31 cellular contexts compared by ENCODE assay signal in genomic region chr1:119861547-119861946, GRCh38. TPM values are rescaled to one million over a fixed set of nuclear protein-coding genes. Genes with fewer than 3 reads are reported as not detected.
"Had no signal": no experiment of that assay in that cellular context is flagged by ENCODE, and none has a peak within 500 bp of the region (broad histone marks: within the 10 kb centered on the region; RNA-seq: fewer than 3 reads in every experiment).

No MANE protein-coding gene starts in this region.

- H3K9ac ChIP-seq: SK-N-SH had no signal

- H3K4me1 ChIP-seq: ascending aorta, body of pancreas had no signal

- H3K4me3 Mint-ChIP-seq: activated CD8-positive, alpha-beta T cell treated with anti-CD3 and anti-CD28 coated beads for 36 hours; activated naive CD8-positive, alpha-beta T cell treated with anti-CD3 and anti-CD28 coated beads, Interleukin-2, amount 50 U/mL, for 24 hours; activated T-cell treated with anti-CD3 and anti-CD28 coated beads, Interleukin-2, amount 50 U/mL, for 72 hours had no signal

- H3K27me3 ChIP-seq: ascending aorta, body of pancreas, Peyer's patch, SJCRH30 had no signal

- H3K4me3 ChIP-seq: ascending aorta, body of pancreas, Peyer's patch, SJCRH30 had no signal

- H3K27ac ChIP-seq: ascending aorta, body of pancreas, RWPE1, SJCRH30, WERI-Rb-1 had no signal

- ATAC-seq: activated CD8-positive, alpha-beta T cell treated with anti-CD3 and anti-CD28 coated beads for 36 hours; activated naive CD8-positive, alpha-beta T cell treated with anti-CD3 and anti-CD28 coated beads, Interleukin-2, amount 50 U/mL, for 24 hours; activated T-cell treated with anti-CD3 and anti-CD28 coated beads, Interleukin-2, amount 50 U/mL, for 72 hours; body of pancreas had no signal

- H3K9me2 ChIP-seq: SK-N-SH had no signal

- H3K9me3 Mint-ChIP-seq: activated CD8-positive, alpha-beta T cell treated with anti-CD3 and anti-CD28 coated beads for 36 hours; activated naive CD8-positive, alpha-beta T cell treated with anti-CD3 and anti-CD28 coated beads, Interleukin-2, amount 50 U/mL, for 24 hours; activated T-cell treated with anti-CD3 and anti-CD28 coated beads, Interleukin-2, amount 50 U/mL, for 72 hours; activated T-helper 2 cell treated with anti-CD3 and anti-CD28 coated beads, Interferon-gamma antibody, Interleukin-2, Interleukin-4, amounts not matched to agents 10 μg/mL and 5 μg/mL and 100 μg/mL, durations not matched to agents 14 hours and 24 hours and 36 hours had no signal

- H3K4me2 ChIP-seq: SK-N-SH had no signal

- H3K27ac Mint-ChIP-seq: activated CD8-positive, alpha-beta T cell treated with anti-CD3 and anti-CD28 coated beads for 36 hours; activated naive CD8-positive, alpha-beta T cell treated with anti-CD3 and anti-CD28 coated beads, Interleukin-2, amount 50 U/mL, for 24 hours; activated T-cell treated with anti-CD3 and anti-CD28 coated beads, Interleukin-2, amount 50 U/mL, for 72 hours; activated T-helper 2 cell treated with anti-CD3 and anti-CD28 coated beads, Interferon-gamma antibody, Interleukin-2, Interleukin-4, amounts not matched to agents 10 μg/mL and 5 μg/mL and 100 μg/mL, durations not matched to agents 14 hours and 24 hours and 36 hours had no signal

- H3K9me3 ChIP-seq: ascending aorta, body of pancreas, Peyer's patch, SJCRH30, SK-N-SH had no signal

- H3K36me3 ChIP-seq: ascending aorta, Peyer's patch, SJCRH30, WERI-Rb-1 had no signal

- DNase-seq: activated CD4-positive, alpha-beta T cell treated with anti-CD3 and anti-CD28 coated beads for 4 hours; activated CD8-positive, alpha-beta memory T cell treated with anti-CD3 and anti-CD28 coated beads, Interleukin-2, amount 50 U/mL, for 4 hours; activated CD8-positive, alpha-beta T cell treated with anti-CD3 and anti-CD28 coated beads for 36 hours; activated naive CD4-positive, alpha-beta T cell treated with anti-CD3 and anti-CD28 coated beads, Interleukin-2, amount 50 U/mL, for 16 hours; activated naive CD8-positive, alpha-beta T cell treated with anti-CD3 and anti-CD28 coated beads, Interleukin-2, amount 50 U/mL, for 24 hours; activated T-cell treated with anti-CD3 and anti-CD28 coated beads, Interleukin-2, amount 50 U/mL, for 72 hours; amniotic stem cell; body of pancreas; central memory CD4-positive, alpha-beta T cell; Karpas-422; NCI-H1048; NCI-H146; NCI-H2029; NCI-H2107; NCI-H2171 treated with DMSO at 0.1 percent for 48 hours; NCI-H510A; NCI-H526 treated with DMSO at 0.1 percent for 48 hours; NK-92 treated with Interleukin-12 subunit alpha and Interleukin-12 subunit beta, amount 100 ng/mL, for 24 hours; OCI-M1; Peyer's patch; Right ventricle myocardium superior; SJCRH30; SK-N-SH; T-helper 1 cell; WERI-Rb-1 had no signal

RNA-seq across cellular contexts. Expression of gene ADAM30, which starts 34.8 kb away (rescaled TPM):
- total RNA-seq: activated CD8-positive, alpha-beta T cell treated with anti-CD3 and anti-CD28 coated beads for 36 hours; activated T-cell treated with anti-CD3 and anti-CD28 coated beads, Interleukin-2, amount 50 U/mL, for 72 hours; activated T-helper 2 cell treated with anti-CD3 and anti-CD28 coated beads, Interferon-gamma antibody, Interleukin-2, Interleukin-4, amounts not matched to agents 10 μg/mL and 5 μg/mL and 100 μg/mL, durations not matched to agents 14 hours and 24 hours and 36 hours; ascending aorta; body of pancreas; bronchial epithelial cell; M059J; Peyer's patch; Right ventricle myocardium superior; SJCRH30; T-helper 2 cell treated with Interferon-gamma antibody and Interleukin-4, amounts not matched to agents 100 ng/mL and 5 ng/mL, for 36 hours had no signal

RNA-seq across cellular contexts. Expression of gene REG4, which starts 50.3 kb away (rescaled TPM):
- total RNA-seq: activated T-helper 2 cell treated with anti-CD3 and anti-CD28 coated beads, Interferon-gamma antibody, Interleukin-2, Interleukin-4, amounts not matched to agents 10 μg/mL and 5 μg/mL and 100 μg/mL, durations not matched to agents 14 hours and 24 hours and 36 hours; ascending aorta; bronchial epithelial cell; Right ventricle myocardium superior; T-helper 2 cell treated with Interferon-gamma antibody and Interleukin-4, amounts not matched to agents 100 ng/mL and 5 ng/mL, for 36 hours had no signal
